In genomic region chr5:59813761-59814562, GRCh38 we compare ENCODE assay signal across 8 cellular contexts.
DNase-seq lines count a peak whose midpoint lies in the region; ATAC-seq and TF ChIP-seq lines count a peak whose summit lies in the region.

No MANE protein-coding gene starts in this region.

- H3K27ac Mint-ChIP-seq in HFFc6: no peak overlapping the region

- peaks cover 13% of the 10 kb centered on the region for H3K4me1 Mint-ChIP-seq in HFFc6 (ENCODE audit: low read depth)

- H3K4me1 ChIP-seq in heart left ventricle (peaks cover 0 to 6% (median 0%) of the 10 kb centered on the region in 12 donors), right atrium auricular region (no peaks in the 10 kb centered on the region), aorta (ENCODE audit: control insufficient read depth in 1 of 2, insufficient read depth in 2 of 2, low read length in 2 of 2) (peaks cover 0 to 3% of the 10 kb centered on the region in 2 donors)

- TF ChIP-seq POLR2A in heart left ventricle (IDR thresholded peaks at IDR 0.05): no peak

- no peaks in the 10 kb centered on the region for H3K9me3 Mint-ChIP-seq in HFFc6

- no peaks in the 10 kb centered on the region for H3K36me3 Mint-ChIP-seq in HFFc6 (ENCODE audit: low read depth)

- ATAC-seq in heart left ventricle (peak in 2 of 4 donors; percentile 30 to 56), aorta (ENCODE audit: low FRiP score) (no peak)

- intact Hi-C loops in heart left ventricle (cut with DNase I): loop anchor here in 9 of 10 donors (1.0 to 10.0 kb wide), 17 partner anchors 108 to 861 kb away; no protein-coding TSS in a partner anchor
- intact Hi-C loops in aorta (cut with DNase I): loop anchor here (5.0 to 10.0 kb wide), 6 partner anchors 451 to 853 kb away; no protein-coding TSS in a partner anchor

- H3K4me3 ChIP-seq in heart left ventricle (no peak overlapping the region), right atrium auricular region (no peak overlapping the region), retinal pigment epithelial cell (ENCODE audit: low read length) (no peak overlapping the region), aorta (ENCODE audit: low read length in 2 of 2) (no peak overlapping the region)

- H3K4me3 Mint-ChIP-seq in HFFc6: no peak overlapping the region

- H3K27me3 ChIP-seq in heart left ventricle (peaks cover 0 to 17% (median 6%) of the 10 kb centered on the region in 9 donors), right atrium auricular region (no peaks in the 10 kb centered on the region), aorta (ENCODE audit: control insufficient read depth in 1 of 2, insufficient read depth in 2 of 2, low read length in 1 of 2) (no peaks in the 10 kb centered on the region)

- TF ChIP-seq CTCF in heart left ventricle (IDR thresholded peaks at IDR 0.05) (peak; percentile 26 to 66 (median 44)), right atrium auricular region (IDR thresholded peaks at IDR 0.05) (peak in 1 of 2 donors; percentile 58), HFFc6 (IDR thresholded peaks at IDR 0.05) (peak; percentile 89), retinal pigment epithelial cell (conservative IDR thresholded peaks at IDR 0.05; ENCODE audit: low read depth, low read length) (peak; percentile 59)

- H3K27ac ChIP-seq in heart left ventricle: no peak overlapping the region
- no peak overlapping the region for H3K27ac ChIP-seq in right atrium auricular region
- H3K27ac ChIP-seq in aorta (ENCODE audit: low read depth in 1 of 2, low read length in 2 of 2): no peak overlapping the region

- peaks cover 14% of the 10 kb centered on the region for H3K27me3 Mint-ChIP-seq in HFFc6 (ENCODE audit: insufficient read depth)

- H3K36me3 ChIP-seq in heart left ventricle (no peaks in the 10 kb centered on the region), right atrium auricular region (no peaks in the 10 kb centered on the region), aorta (ENCODE audit: control insufficient read depth in 1 of 2, insufficient read depth in 2 of 2, low read length in 1 of 2) (no peaks in the 10 kb centered on the region)

- 16 to 24% (median 23%) methylated on average over 8 of the region's 8 CpGs for WGBS in heart left ventricle, 4 donors
- WGBS in aorta, 2 donors: 31 to 33% methylated on average over 8 of the region's 8 CpGs

- DNase-seq in heart left ventricle: no peak
- DNase-seq in right atrium auricular region (ENCODE audit: low spot score): no peak
- DNase-seq in HFFc6: peak; percentile 58
- DNase-seq in NCI-H1105 (lab: John Stamatoyannopoulos, UW): peak; percentile 4
- peak; percentile 40 for DNase-seq in T1000 (lab: John Stamatoyannopoulos, UW)
- DNase-seq in fibroblast of the conjunctiva (ENCODE audit: low read depth): peak; percentile 60
- peak; percentile 28 for DNase-seq in retinal pigment epithelial cell (ENCODE audit: low read depth)
- DNase-seq in aorta: no peak

- H3K9me3 ChIP-seq in heart left ventricle (no peaks in the 10 kb centered on the region), right atrium auricular region (no peaks in the 10 kb centered on the region), aorta (ENCODE audit: control insufficient read depth, low read length) (no peaks in the 10 kb centered on the region)

Comparison
In these comparisons a context has a peak if more than half of its experiments do, and no peak if none do; other contexts are left out.
1. DNase-seq: peak in HFFc6 (single experiment), NCI-H1105 (single experiment), T1000 (single experiment), fibroblast of the conjunctiva (single experiment) and retinal pigment epithelial cell (single experiment); none in heart left ventricle (0 of 5), right atrium auricular region (single experiment) and aorta (0 of 2).